Comparison of ENCODE assay signal across 1 cellular context in the genomic region with DNA sequence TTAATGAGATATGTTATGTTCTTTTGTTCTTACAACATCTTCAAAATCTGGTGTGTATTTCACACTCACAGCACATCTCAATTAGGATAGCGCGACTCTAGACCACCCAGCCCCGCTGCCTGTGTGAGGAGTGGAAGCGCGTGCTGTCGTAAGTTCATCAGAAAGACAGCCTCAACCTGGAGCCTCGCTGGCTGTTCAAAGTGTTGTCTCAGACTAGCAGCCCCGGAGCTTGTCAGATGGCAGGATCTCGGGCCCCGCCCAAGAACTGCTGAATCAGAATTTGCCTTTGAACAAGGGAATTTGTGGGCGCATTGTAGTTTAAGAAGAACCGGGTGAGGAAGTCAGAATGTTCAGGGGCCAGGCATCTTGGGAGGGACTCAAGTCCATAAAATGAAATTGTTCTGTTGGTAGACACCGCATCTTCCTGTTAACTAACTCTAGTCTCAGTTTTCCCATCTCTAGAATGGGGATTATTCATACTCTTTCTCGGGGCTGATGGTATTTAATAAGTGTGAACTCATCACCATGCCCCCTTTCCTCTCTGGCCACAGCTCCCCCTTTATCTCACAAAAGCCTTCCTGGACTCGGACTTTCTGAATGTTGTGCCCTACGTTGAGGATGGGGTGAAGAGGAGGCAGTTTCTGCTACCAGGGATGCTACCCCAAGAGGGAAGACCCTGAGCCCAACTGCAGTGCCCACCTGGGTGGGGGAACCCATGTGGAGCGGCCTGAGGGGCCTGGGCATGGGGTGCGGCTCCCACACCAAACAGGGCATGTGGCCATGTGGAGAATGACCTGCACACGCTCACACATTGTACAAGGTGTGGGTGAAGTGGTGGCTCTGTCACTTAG.
TF ChIP-seq lines count a peak whose summit lies in the region.

No MANE protein-coding gene starts in this region.

TF ChIP-seq in HepG2, 621 proteins besides CTCF, POLR2A, EP300 and RAD21 (continued from another document):
- TF ChIP-seq ZBTB33 (CRISPR knock-in tag; IDR thresholded peaks at IDR 0.05) (peak; percentile 72), ZFY (CRISPR knock-in tag; IDR thresholded peaks at IDR 0.05) (no peak)
